Comparison of ENCODE assay signal across 15 cellular contexts in genomic region chr2:10359246-10359645, GRCh38. TPM values are rescaled to one million over a fixed set of nuclear protein-coding genes. Genes with fewer than 3 reads are reported as not detected.
DNase-seq lines count a peak whose midpoint lies in the region; ATAC-seq and TF ChIP-seq lines count a peak whose summit lies in the region.
"Had no signal": no experiment of that assay in that cellular context is flagged by ENCODE, and none has a peak within 500 bp of the region (broad histone marks: within the 10 kb centered on the region; RNA-seq: fewer than 3 reads in every experiment).

No MANE protein-coding gene starts in this region.

- TF ChIP-seq CTCF in Caco-2 (IDR thresholded peaks at IDR 0.05; ENCODE audit: insufficient read depth in 1 of 2, low read depth in 1 of 2, low read length in 1 of 2, severe bottlenecking in 1 of 2, unreplicated experiment in 1 of 2) (no peak), WERI-Rb-1 (IDR thresholded peaks at IDR 0.05; ENCODE audit: low read depth, low read length) (no peak), MM.1S (IDR thresholded peaks at IDR 0.05; ENCODE audit: low read length) (no peak)

- H3K36me3 ChIP-seq in BLaER1 (peaks cover 22% of the 10 kb centered on the region; the same call in 1 of the 2 replicates), Caco-2 (ENCODE audit: control insufficient read depth, insufficient read depth, low read length) (no peaks in the 10 kb centered on the region; the same call in 1 of the 2 replicates), WERI-Rb-1 (no peaks in the 10 kb centered on the region; the same call in none of the 2 replicates), MM.1S (replicated peaks; ENCODE audit: insufficient read depth, low read length) (no peaks in the 10 kb centered on the region)
- H3K36me3 ChIP-seq: HAP-1 had no signal

- no peaks in the 10 kb centered on the region for H3K27me3 Mint-ChIP-seq in Caco-2 (ENCODE audit: insufficient read depth, unreplicated experiment)
- H3K27me3 Mint-ChIP-seq: B cell, IgD-negative memory B cell had no signal

- CTCF ChIA-PET in Caco-2 (lab: Charles Lee), result no interaction called here

- no peaks in the 10 kb centered on the region for H3F3A ChIP-seq in MM.1S (ENCODE audit: insufficient read depth, low read length)

- H2AFZ ChIP-seq in MM.1S (ENCODE audit: low read length), result no peak overlapping the region

- H3K4me1 ChIP-seq in BLaER1 (peaks cover 83% of the 10 kb centered on the region), Caco-2 (peaks cover 7% of the 10 kb centered on the region; the same call in 1 of the 2 replicates), MM.1S (ENCODE audit: low read length) (no peaks in the 10 kb centered on the region)
- H3K4me1 ChIP-seq: HAP-1 had no signal

- peaks cover 84% of the 10 kb centered on the region for H3K79me2 ChIP-seq in MM.1S (ENCODE audit: low read length)

- H3K4me2 ChIP-seq in BLaER1 (peak overlapping the region; percentile 70), MM.1S (ENCODE audit: low read depth, low read length) (no peak overlapping the region)

- BruUV-seq in Caco-2 (replicated peaks; lab: Mats Ljungman, UMichigan), result no TSS peak

- H3K27me3 ChIP-seq in BLaER1 (no peaks in the 10 kb centered on the region), Caco-2 (replicated peaks; ENCODE audit: control insufficient read depth, insufficient read depth, low read length) (no peaks in the 10 kb centered on the region), WERI-Rb-1 (ENCODE audit: insufficient read depth, low read depth, severe bottlenecking) (no peaks in the 10 kb centered on the region), MM.1S (replicated peaks; ENCODE audit: insufficient read depth, low read length) (no peaks in the 10 kb centered on the region)

- peak overlapping the region; percentile 32 for H3K27ac Mint-ChIP-seq in Caco-2 (ENCODE audit: unreplicated experiment)
- H3K27ac Mint-ChIP-seq in stimulated activated effector memory CD8-positive, alpha-beta T cell treated with anti-CD3 and anti-CD28 coated beads, Interleukin-12 subunit alpha, Interleukin-12 subunit beta, amount 100 ng/mL, for 72 hours, result peak overlapping the region; percentile 58
- H3K27ac Mint-ChIP-seq: B cell; CD8-positive, alpha-beta T cell had no signal

- peaks cover 98% of the 10 kb centered on the region for H4K20me1 ChIP-seq in BLaER1
- H4K20me1 ChIP-seq in MM.1S (ENCODE audit: insufficient read depth, low read length), result no peaks in the 10 kb centered on the region

- intact Hi-C loops in Caco-2 (cut with micrococcal nuclease; ENCODE audit: unreplicated experiment), result no loop called here

- DNase-seq in Caco-2, result no peak
- DNase-seq in WERI-Rb-1, result peak; percentile 61
- no peak for DNase-seq in stimulated activated effector memory CD8-positive, alpha-beta T cell treated with anti-CD3 and anti-CD28 coated beads, Interleukin-12 subunit alpha, Interleukin-12 subunit beta, amount 100 ng/mL, for 72 hours (ENCODE audit: low spot score in 2 of 2)
- no peak for DNase-seq in activated CD4-positive, alpha-beta T cell treated with anti-CD3 and anti-CD28 coated beads for 1 hour
- DNase-seq in kidney glomerular epithelial cell (lab: John Stamatoyannopoulos, UW), result no peak
- DNase-seq in MM.1S, result no peak
- DNase-seq: CD8-positive, alpha-beta T cell; GDM1; KBM-7 had no signal

- no peaks in the 10 kb centered on the region for H3K36me3 Mint-ChIP-seq in Caco-2 (ENCODE audit: insufficient read depth, unreplicated experiment)
- peaks cover 68% of the 10 kb centered on the region for H3K36me3 Mint-ChIP-seq in stimulated activated effector memory CD8-positive, alpha-beta T cell treated with anti-CD3 and anti-CD28 coated beads, Interleukin-12 subunit alpha, Interleukin-12 subunit beta, amount 100 ng/mL, for 72 hours

- POLR2A ChIA-PET in Caco-2 (lab: Charles Lee), result no interaction called here

- H3K9me3 ChIP-seq in BLaER1, result no peaks in the 10 kb centered on the region
- no peaks in the 10 kb centered on the region for H3K9me3 ChIP-seq in Caco-2
- no peaks in the 10 kb centered on the region for H3K9me3 ChIP-seq in WERI-Rb-1 (ENCODE audit: severe bottlenecking)
- no peaks in the 10 kb centered on the region for H3K9me3 ChIP-seq in MM.1S (replicated peaks; ENCODE audit: insufficient read depth, low read length)
- H3K9me3 ChIP-seq: HAP-1 had no signal

- 0 out of 2 replicates have a peak overlapping the region, but pooled peaks have one; percentile 19 for H3K9ac ChIP-seq in BLaER1
- H3K9ac ChIP-seq in MM.1S (ENCODE audit: low read length), result no peak overlapping the region

- H3K4me1 Mint-ChIP-seq in Caco-2 (ENCODE audit: low read depth, unreplicated experiment), result peaks cover 7% of the 10 kb centered on the region
- H3K4me1 Mint-ChIP-seq in stimulated activated effector memory CD8-positive, alpha-beta T cell treated with anti-CD3 and anti-CD28 coated beads, Interleukin-12 subunit alpha, Interleukin-12 subunit beta, amount 100 ng/mL, for 72 hours, result peaks cover 69% of the 10 kb centered on the region

- no peaks in the 10 kb centered on the region for H3K9me2 ChIP-seq in MM.1S (replicated peaks; ENCODE audit: insufficient read depth, low read length)

- H3K4me3 Mint-ChIP-seq in Caco-2 (ENCODE audit: unreplicated experiment), result no peak overlapping the region
- H3K4me3 Mint-ChIP-seq in stimulated activated effector memory CD8-positive, alpha-beta T cell treated with anti-CD3 and anti-CD28 coated beads, Interleukin-12 subunit alpha, Interleukin-12 subunit beta, amount 100 ng/mL, for 72 hours, result no peak overlapping the region
- H3K4me3 Mint-ChIP-seq: B cell; CD14-positive monocyte; CD8-positive, alpha-beta T cell; IgD-negative memory B cell had no signal

- no peaks in the 10 kb centered on the region for H3K9me3 Mint-ChIP-seq in Caco-2 (ENCODE audit: unreplicated experiment)
- H3K9me3 Mint-ChIP-seq in stimulated activated effector memory CD8-positive, alpha-beta T cell treated with anti-CD3 and anti-CD28 coated beads, Interleukin-12 subunit alpha, Interleukin-12 subunit beta, amount 100 ng/mL, for 72 hours, result no peaks in the 10 kb centered on the region
- H3K9me3 Mint-ChIP-seq: CD14-positive monocyte; CD8-positive, alpha-beta T cell; IgD-negative memory B cell had no signal

- no peak for ATAC-seq in stimulated activated effector memory CD8-positive, alpha-beta T cell treated with anti-CD3 and anti-CD28 coated beads, Interleukin-12 subunit alpha, Interleukin-12 subunit beta, amount 100 ng/mL, for 72 hours
- ATAC-seq: CD8-positive, alpha-beta T cell; HepG2 had no signal

- H3K27ac ChIP-seq in BLaER1 (peak overlapping the region; percentile 24), WERI-Rb-1 (peak overlapping the region; percentile 38), MM.1S (ENCODE audit: low read length) (no peak overlapping the region)

- H3K4me3 ChIP-seq in BLaER1 (no peak overlapping the region), Caco-2 (ENCODE audit: low read depth, low read length) (no peak overlapping the region), WERI-Rb-1 (ENCODE audit: low read depth, low read length) (no peak overlapping the region), MM.1S (ENCODE audit: low read length) (no peak overlapping the region)
- H3K4me3 ChIP-seq: HAP-1 had no signal

RNA-seq across cellular contexts. Expression of gene HPCAL1, which starts 56.5 kb away (rescaled TPM):
- 26.3 and 26.9 TPM in 2 replicates for total RNA-seq in Caco-2 (2022)
